In genomic region chr12:123149088-123149827, GRCh38 we compare ENCODE assay signal across 8 cellular contexts. TPM values are rescaled to one million over a fixed set of nuclear protein-coding genes. Genes with fewer than 3 reads are reported as not detected.
DNase-seq lines count a peak whose midpoint lies in the region; ATAC-seq and TF ChIP-seq lines count a peak whose summit lies in the region.

No MANE protein-coding gene starts in this region.

- H3K36me3 ChIP-seq in HAP-1 (replicated peaks) (no peaks in the 10 kb centered on the region), iPS-18a (ENCODE audit: control insufficient read depth, low read depth, low read length) (no peaks in the 10 kb centered on the region), smooth muscle cell (ENCODE audit: low read depth) (no peaks in the 10 kb centered on the region)

- H3F3A ChIP-seq in smooth muscle cell (ENCODE audit: low read depth) = peaks cover 20% of the 10 kb centered on the region

- H3K9me3 ChIP-seq in HAP-1 = no peaks in the 10 kb centered on the region
- no peaks in the 10 kb centered on the region for H3K9me3 ChIP-seq in iPS-18a (ENCODE audit: control insufficient read depth, low read depth, low read length)
- no peaks in the 10 kb centered on the region for H3K9me3 ChIP-seq in smooth muscle cell (replicated peaks; ENCODE audit: low read depth)

- H3K9ac ChIP-seq in iPS-18a (ENCODE audit: low read length) (no peak overlapping the region), smooth muscle cell (ENCODE audit: low read depth) (no peak overlapping the region)

- H3K4me2 ChIP-seq in smooth muscle cell = peak overlapping the region; percentile 89

- H3K4me3 ChIP-seq in HAP-1 = peak overlapping the region; percentile 57
- H3K4me3 ChIP-seq in iPS-18a (ENCODE audit: low read length) = peak overlapping the region; percentile 58
- peak overlapping the region; percentile 57 for H3K4me3 ChIP-seq in smooth muscle cell

- ATAC-seq in activated naive CD4-positive, alpha-beta T cell treated with anti-CD3 and anti-CD28 coated beads, Interleukin-2, amount 50 U/mL, for 72 hours = no peak
- no peak for ATAC-seq in HG02884 (IDR thresholded peaks at IDR 0.05; ENCODE audit: unreplicated experiment)

- peak overlapping the region; percentile 78 to 94 for H3K27ac Mint-ChIP-seq in activated naive CD4-positive, alpha-beta T cell treated with anti-CD3 and anti-CD28 coated beads, Interleukin-2, amount 50 U/mL, for 72 hours

- H2AFZ ChIP-seq in smooth muscle cell (ENCODE audit: low read depth) = no peak overlapping the region

- H3K27me3 ChIP-seq in HAP-1 (ENCODE audit: low read depth) (no peaks in the 10 kb centered on the region), iPS-18a (ENCODE audit: control insufficient read depth, insufficient read depth, low read length) (peaks cover 51% of the 10 kb centered on the region), smooth muscle cell (ENCODE audit: low read depth) (no peaks in the 10 kb centered on the region)

- no peak overlapping the region for H3K27ac ChIP-seq in iPS-18a (ENCODE audit: low read length)
- no peak overlapping the region for H3K27ac ChIP-seq in smooth muscle cell (ENCODE audit: low read depth)

- no peaks in the 10 kb centered on the region for H3K9me3 Mint-ChIP-seq in activated naive CD4-positive, alpha-beta T cell treated with anti-CD3 and anti-CD28 coated beads, Interleukin-2, amount 50 U/mL, for 72 hours

- no peak for TF ChIP-seq CTCF in smooth muscle cell (IDR thresholded peaks at IDR 0.05; ENCODE audit: borderline replicate concordance, insufficient read depth, poor library complexity, severe bottlenecking)

- in situ Hi-C loops in HAP-1 (cut with MboI; ENCODE audit: low sequenced_read_pairs) = no loop called here

- peaks cover 5% of the 10 kb centered on the region for H4K20me1 ChIP-seq in smooth muscle cell (ENCODE audit: low read depth)

- DNase-seq in HAP-1 (ENCODE audit: low spot score in 2 of 2) = no peak
- DNase-seq in activated naive CD4-positive, alpha-beta T cell treated with anti-CD3 and anti-CD28 coated beads, Interleukin-2, amount 50 U/mL, for 72 hours (ENCODE audit: low spot score in 2 of 2) = no peak
- no peak for DNase-seq in smooth muscle cell (lab: John Stamatoyannopoulos, UW; ENCODE audit: unreplicated experiment)
- no peak for DNase-seq in DMS79 (lab: John Stamatoyannopoulos, UW)
- no peak for DNase-seq in NCI-H345 treated with DMSO at 0.1 percent for 48 hours (lab: John Stamatoyannopoulos, UW; ENCODE audit: unreplicated experiment)
- no peak for DNase-seq in epidermal melanocyte (ENCODE audit: insufficient read length, low spot score)

- H3K36me3 Mint-ChIP-seq in activated naive CD4-positive, alpha-beta T cell treated with anti-CD3 and anti-CD28 coated beads, Interleukin-2, amount 50 U/mL, for 72 hours = peaks cover 6 to 10% of the 10 kb centered on the region in 2 donors

- peaks cover 10% of the 10 kb centered on the region for H3K4me1 ChIP-seq in HAP-1
- peaks cover 20% of the 10 kb centered on the region for H3K4me1 ChIP-seq in iPS-18a (ENCODE audit: control insufficient read depth, low read depth, low read length)
- H3K4me1 ChIP-seq in smooth muscle cell (ENCODE audit: low read depth) = no peaks in the 10 kb centered on the region

- 30% methylated on average over 9 of the region's 9 CpGs for WGBS in smooth muscle cell (ENCODE audit: low lambda C conversion rate)

- H3K79me2 ChIP-seq in smooth muscle cell (ENCODE audit: low read depth) = peaks cover 21% of the 10 kb centered on the region

RNA-seq across cellular contexts. Expression of gene PITPNM2, which starts 1.6 kb away (rescaled TPM):
- 10 to 100 TPM; 15.9 to 18.5 TPM for total RNA-seq in activated naive CD4-positive, alpha-beta T cell treated with anti-CD3 and anti-CD28 coated beads, Interleukin-2, amount 50 U/mL, for 72 hours
- 1.3 TPM in 2 replicates for total RNA-seq in smooth muscle cell
- 1.7 and 2.0 TPM in 2 replicates for polyA plus RNA-seq in smooth muscle cell
